In genomic region chr3:148540266-148540665, GRCh38 we compare ENCODE assay signal across 8 cellular contexts.
"Had no signal": no experiment of that assay in that cellular context is flagged by ENCODE, and none has a peak within 500 bp of the region (broad histone marks: within the 10 kb centered on the region; RNA-seq: fewer than 3 reads in every experiment).

No MANE protein-coding gene starts in this region.

- H2AFZ ChIP-seq: GM23248, GM23338 had no signal

- DNase-seq: GM23248, GOT3, H7, H9, HCEC 1CT, HFFc6 had no signal

- H3K4me2 ChIP-seq: GM23338 had no signal

- H3K4me3 ChIP-seq: GM23248, GM23338, HAP-1 had no signal

- H3K9ac ChIP-seq: GM23248 had no signal

- H3K27ac ChIP-seq: GM23248 had no signal

- H3K9me3 ChIP-seq: HAP-1 had no signal

- H3K4me1 ChIP-seq: HAP-1 had no signal

- H3K36me3 ChIP-seq: HAP-1 had no signal
